1 cellular context compared by ENCODE assay signal in genomic region chr2:45653125-45653524, GRCh38.
TF ChIP-seq lines count a peak whose summit lies in the region.

No MANE protein-coding gene starts in this region.

TF ChIP-seq in H1, 55 proteins besides CTCF, POLR2A, EP300 and RAD21:
- TF ChIP-seq CBX5 (IDR thresholded peaks at IDR 0.05; ENCODE audit: low read depth, low read length) (no peak), KDM5A (IDR thresholded peaks at IDR 0.05; ENCODE audit: low read length) (no peak), KDM4A (IDR thresholded peaks at IDR 0.05; ENCODE audit: low read depth, low read length, severe bottlenecking) (no peak)
